Comparison of ENCODE assay signal across 8 cellular contexts in the genomic region with DNA sequence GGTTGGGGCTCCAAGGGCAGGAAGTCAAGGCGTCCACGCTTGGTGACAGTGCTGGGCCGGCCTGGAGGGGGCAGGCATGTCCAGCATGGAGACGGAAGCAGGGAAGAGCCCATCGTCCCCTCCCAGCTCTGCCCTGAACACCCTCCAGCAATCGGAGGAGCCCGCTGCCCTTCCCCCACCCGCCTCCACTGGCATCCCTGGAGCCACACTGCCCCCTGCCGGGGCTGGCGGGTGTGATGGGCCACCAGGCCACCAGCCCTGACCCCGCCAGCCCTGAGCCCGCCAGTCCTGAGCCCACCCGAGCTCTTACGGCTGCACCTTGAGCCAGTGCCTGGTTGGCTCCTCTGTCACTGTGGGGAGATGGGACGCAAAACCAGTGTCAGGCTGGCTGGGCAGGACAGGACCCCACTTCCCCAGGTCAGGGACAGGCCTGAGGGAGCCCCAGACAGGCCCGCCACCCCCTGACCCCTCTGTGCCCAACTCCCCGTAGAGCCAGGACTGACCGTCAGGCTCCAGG. TPM values are rescaled to one million over a fixed set of nuclear protein-coding genes. Genes with fewer than 3 reads are reported as not detected.
DNase-seq lines count a peak whose midpoint lies in the region; ATAC-seq and TF ChIP-seq lines count a peak whose summit lies in the region.

No MANE protein-coding gene starts in this region.

- POLR2A ChIA-PET in CD4-positive, alpha-beta memory T cell (lab: Charles Lee; ENCODE audit: partially characterized antibody) = interaction anchor here (0.9 to 1.2 kb wide), 4 partner anchors 50 to 355 kb away, joined by 3 to 4 read pairs (median 3); a partner anchor contains a TSS
- POLR2A ChIA-PET in OCI-LY7 (lab: Charles Lee) = no interaction called here
- POLR2A ChIA-PET in naive thymus-derived CD8-positive, alpha-beta T cell (lab: Charles Lee) = interaction anchor here (1.1 to 1.7 kb wide), 4 partner anchors 11 to 430 kb away, joined by 3 to 5 read pairs (median 4); no protein-coding TSS in a partner anchor

- H3K4me3 Mint-ChIP-seq in CD4-positive, alpha-beta memory T cell = no peak overlapping the region
- H3K4me3 Mint-ChIP-seq in naive thymus-derived CD8-positive, alpha-beta T cell = no peak overlapping the region
- no peak overlapping the region for H3K4me3 Mint-ChIP-seq in stimulated activated effector memory CD8-positive, alpha-beta T cell treated with anti-CD3 and anti-CD28 coated beads, Interleukin-12 subunit alpha, Interleukin-12 subunit beta, amount 100 ng/mL, for 72 hours

- no peaks in the 10 kb centered on the region for H3K36me3 Mint-ChIP-seq in CD4-positive, alpha-beta memory T cell
- H3K36me3 Mint-ChIP-seq in naive thymus-derived CD8-positive, alpha-beta T cell = no peaks in the 10 kb centered on the region
- no peaks in the 10 kb centered on the region for H3K36me3 Mint-ChIP-seq in stimulated activated effector memory CD8-positive, alpha-beta T cell treated with anti-CD3 and anti-CD28 coated beads, Interleukin-12 subunit alpha, Interleukin-12 subunit beta, amount 100 ng/mL, for 72 hours

- BruUV-seq in OCI-LY7 (replicated peaks; lab: Mats Ljungman, UMichigan) = no TSS peak

- H3K4me1 Mint-ChIP-seq in CD4-positive, alpha-beta memory T cell = peaks cover 4 to 8% (median 7%) of the 10 kb centered on the region in 4 donors
- peaks cover 5 to 10% (median 9%) of the 10 kb centered on the region in 4 donors for H3K4me1 Mint-ChIP-seq in naive thymus-derived CD8-positive, alpha-beta T cell
- H3K4me1 Mint-ChIP-seq in stimulated activated effector memory CD8-positive, alpha-beta T cell treated with anti-CD3 and anti-CD28 coated beads, Interleukin-12 subunit alpha, Interleukin-12 subunit beta, amount 100 ng/mL, for 72 hours = peaks cover 9% of the 10 kb centered on the region

- peak overlapping the region; percentile 32 for H3K4me2 ChIP-seq in OCI-LY7 (ENCODE audit: low read length)

- 20 to 23% methylated on average over 1 to 4 of the region's 18 CpGs for WGBS in esophagus squamous epithelium, 2 donors

- peaks cover 0 to 1% of the 10 kb centered on the region in 2 donors for H3K27me3 Mint-ChIP-seq in CD4-positive, alpha-beta memory T cell
- H3K27me3 Mint-ChIP-seq in naive thymus-derived CD8-positive, alpha-beta T cell = no peaks in the 10 kb centered on the region

- no peak overlapping the region for H2AFZ ChIP-seq in OCI-LY7 (ENCODE audit: low read length)

- H3K9me3 Mint-ChIP-seq in CD4-positive, alpha-beta memory T cell = no peaks in the 10 kb centered on the region
- no peaks in the 10 kb centered on the region for H3K9me3 Mint-ChIP-seq in naive thymus-derived CD8-positive, alpha-beta T cell
- H3K9me3 Mint-ChIP-seq in stimulated activated effector memory CD8-positive, alpha-beta T cell treated with anti-CD3 and anti-CD28 coated beads, Interleukin-12 subunit alpha, Interleukin-12 subunit beta, amount 100 ng/mL, for 72 hours = no peaks in the 10 kb centered on the region

- TF ChIP-seq POLR2A in esophagus squamous epithelium (IDR thresholded peaks at IDR 0.05) = no peak

- H3K4me3 ChIP-seq in CD4-positive, alpha-beta memory T cell (ENCODE audit: low read length in 2 of 2) = no peak overlapping the region
- no peak overlapping the region for H3K4me3 ChIP-seq in OCI-LY7 (ENCODE audit: low read depth, low read length, poor library complexity, severe bottlenecking)
- H3K4me3 ChIP-seq in esophagus squamous epithelium = peak overlapping the region in 1 of 4 donors; percentile 18

- no peaks in the 10 kb centered on the region for H3K36me3 ChIP-seq in CD4-positive, alpha-beta memory T cell (ENCODE audit: insufficient read depth, low read length)
- H3K36me3 ChIP-seq in OCI-LY7 (ENCODE audit: insufficient read depth, low read length) = no peaks in the 10 kb centered on the region
- H3K36me3 ChIP-seq in esophagus squamous epithelium = no peaks in the 10 kb centered on the region

- H3K79me2 ChIP-seq in OCI-LY7 (ENCODE audit: insufficient read depth, low read depth, low read length) = no peaks in the 10 kb centered on the region

- H3K27ac ChIP-seq in CD4-positive, alpha-beta memory T cell (ENCODE audit: low read depth, low read length) = no peak overlapping the region
- no peak overlapping the region for H3K27ac ChIP-seq in OCI-LY7 (ENCODE audit: low read depth, low read length, poor library complexity, severe bottlenecking)
- H3K27ac ChIP-seq in esophagus squamous epithelium = no peak overlapping the region

- ATAC-seq in naive thymus-derived CD8-positive, alpha-beta T cell = peak; percentile 26
- ATAC-seq in stimulated activated effector memory CD8-positive, alpha-beta T cell treated with anti-CD3 and anti-CD28 coated beads, Interleukin-12 subunit alpha, Interleukin-12 subunit beta, amount 100 ng/mL, for 72 hours = peak; percentile 48
- ATAC-seq in GM21360 (IDR thresholded peaks at IDR 0.05; ENCODE audit: unreplicated experiment) = no peak

- peak; percentile 74 to 82 (median 77) for DNase-seq in CD4-positive, alpha-beta memory T cell
- DNase-seq in HPDE6-E6E7 (ENCODE audit: extremely low spot score) = peak; percentile 77
- DNase-seq in OCI-LY7 (ENCODE audit: low spot score) = peak; percentile 85
- peak; percentile 79 for DNase-seq in activated T-cell treated with anti-CD3 and anti-CD28 coated beads for 24 hours (ENCODE audit: low read depth)
- DNase-seq in esophagus squamous epithelium (lab: John Stamatoyannopoulos, UW) = no peak
- peak; percentile 65 to 92 (median 84) for DNase-seq in naive thymus-derived CD8-positive, alpha-beta T cell
- DNase-seq in stimulated activated effector memory CD8-positive, alpha-beta T cell treated with anti-CD3 and anti-CD28 coated beads, Interleukin-12 subunit alpha, Interleukin-12 subunit beta, amount 100 ng/mL, for 72 hours (ENCODE audit: low spot score in 2 of 2) = peak; percentile 95

- intact Hi-C loops in CD4-positive, alpha-beta memory T cell (cut with micrococcal nuclease) = loop anchor here (1.0 to 5.0 kb wide), 3 partner anchors 226 to 605 kb away; no protein-coding TSS in a partner anchor
- intact Hi-C loops in OCI-LY7 (cut with micrococcal nuclease; ENCODE audit: unreplicated experiment) = loop anchor here (1.0 to 5.0 kb wide), 4 partner anchors 70 to 351 kb away; a partner anchor contains a TSS
- intact Hi-C loops in esophagus squamous epithelium (cut with DNase I) = loop anchor here (5.0 to 10.0 kb wide), 2 partner anchors 225 to 353 kb away; a partner anchor contains a TSS

- no peaks in the 10 kb centered on the region for H3K27me3 ChIP-seq in CD4-positive, alpha-beta memory T cell (ENCODE audit: insufficient read depth, low read length)
- H3K27me3 ChIP-seq in esophagus squamous epithelium = peaks cover 0 to 94% (median 15%) of the 10 kb centered on the region in 4 donors

- no peaks in the 10 kb centered on the region for H4K20me1 ChIP-seq in OCI-LY7 (ENCODE audit: insufficient read depth, low read length)

- peak overlapping the region in 1 of 7 donors; percentile 76 for H3K27ac Mint-ChIP-seq in CD4-positive, alpha-beta memory T cell
- peak overlapping the region in 1 of 10 donors; percentile 49 for H3K27ac Mint-ChIP-seq in naive thymus-derived CD8-positive, alpha-beta T cell
- H3K27ac Mint-ChIP-seq in stimulated activated effector memory CD8-positive, alpha-beta T cell treated with anti-CD3 and anti-CD28 coated beads, Interleukin-12 subunit alpha, Interleukin-12 subunit beta, amount 100 ng/mL, for 72 hours = no peak overlapping the region

- peaks cover 25% of the 10 kb centered on the region for H3K4me1 ChIP-seq in CD4-positive, alpha-beta memory T cell (ENCODE audit: insufficient read depth, low read length)
- peaks cover 25% of the 10 kb centered on the region for H3K4me1 ChIP-seq in OCI-LY7 (ENCODE audit: insufficient read depth, low read length, poor library complexity, severe bottlenecking)
- peaks cover 20 to 34% (median 23%) of the 10 kb centered on the region in 3 donors for H3K4me1 ChIP-seq in esophagus squamous epithelium

- CTCF ChIA-PET in CD4-positive, alpha-beta memory T cell (lab: Charles Lee; ENCODE audit: partially characterized antibody) = interaction anchor here (0.9 to 2.0 kb wide), 9 partner anchors 52 to 431 kb away, joined by 3 to 8 read pairs (median 4); no protein-coding TSS in a partner anchor
- CTCF ChIA-PET in OCI-LY7 (lab: Charles Lee; ENCODE audit: unreplicated experiment) = interaction anchor here (0.5 to 0.7 kb wide), 4 partner anchors 11 to 357 kb away, joined by 3 to 6 read pairs (median 4); no protein-coding TSS in a partner anchor

- TF ChIP-seq CTCF in OCI-LY7 (conservative IDR thresholded peaks at IDR 0.05; ENCODE audit: low read length) = peak; percentile 89
- TF ChIP-seq CTCF in esophagus squamous epithelium (IDR thresholded peaks at IDR 0.05) = peak; percentile 78 to 96 (median 86)

- H3K9me2 ChIP-seq in OCI-LY7 (ENCODE audit: insufficient read depth, low read length) = no peaks in the 10 kb centered on the region

- no peaks in the 10 kb centered on the region for H3K9me3 ChIP-seq in CD4-positive, alpha-beta memory T cell (ENCODE audit: control insufficient read depth in 1 of 2, low read length in 2 of 2)
- H3K9me3 ChIP-seq in OCI-LY7 (ENCODE audit: low read length) (no peaks in the 10 kb centered on the region), esophagus squamous epithelium (no peaks in the 10 kb centered on the region)

RNA-seq across cellular contexts. Expression of a gene that starts 4.1 kb away (rescaled TPM):
- not detected for total RNA-seq in CD4-positive, alpha-beta memory T cell
- polyA plus RNA-seq in CD4-positive, alpha-beta memory T cell = not detected
- not detected in 2 replicates for total RNA-seq in OCI-LY7 (2014; rRNA removed; shearing (Covaris generic))
- not detected in 2 replicates for total RNA-seq in OCI-LY7 (2022)
- total RNA-seq in esophagus squamous epithelium = not detected
- not detected for total RNA-seq in naive thymus-derived CD8-positive, alpha-beta T cell
- not detected for polyA plus RNA-seq in naive thymus-derived CD8-positive, alpha-beta T cell

RNA-seq across cellular contexts. Expression of a gene that starts 32.9 kb away (rescaled TPM):
- total RNA-seq in CD4-positive, alpha-beta memory T cell = under 1 TPM in 1 of 2 experiments, not detected in 1; 0.44 TPM
- under 1 TPM; 0.32 to 0.48 TPM for polyA plus RNA-seq in CD4-positive, alpha-beta memory T cell
- total RNA-seq in OCI-LY7 (2014; rRNA removed; shearing (Covaris generic)) = not detected in 2 replicates
- total RNA-seq in OCI-LY7 (2022) (not detected in 2 replicates), esophagus squamous epithelium (not detected)
- not detected for total RNA-seq in naive thymus-derived CD8-positive, alpha-beta T cell
- polyA plus RNA-seq in naive thymus-derived CD8-positive, alpha-beta T cell = not detected

RNA-seq across cellular contexts. Expression of a gene that starts 50.0 kb away (rescaled TPM):
- 10 to 100 TPM; 13.1 to 15.9 TPM for total RNA-seq in CD4-positive, alpha-beta memory T cell
- 1 to 10 TPM; 1.0 to 4.4 TPM for polyA plus RNA-seq in CD4-positive, alpha-beta memory T cell
- 8.6 and 9.9 TPM in 2 replicates for total RNA-seq in OCI-LY7 (2014; rRNA removed; shearing (Covaris generic))
- 8.2 and 9.4 TPM in 2 replicates for total RNA-seq in OCI-LY7 (2022)
- 10 to 100 TPM in 1 of 4 donors, 1 to 10 TPM in 3; 3.4 to 10.7 (median 6.5) TPM for total RNA-seq in esophagus squamous epithelium
- 10 to 100 TPM in 1 of 2 experiments, 1 to 10 TPM in 1; 8.7 to 11.0 TPM for total RNA-seq in naive thymus-derived CD8-positive, alpha-beta T cell
- polyA plus RNA-seq in naive thymus-derived CD8-positive, alpha-beta T cell = 1 to 10 TPM; 2.0 to 5.5 (median 2.9) TPM
